1 cellular context compared by ENCODE assay signal in genomic region chr13:21696865-21697448, GRCh38.
TF ChIP-seq lines count a peak whose summit lies in the region.

No MANE protein-coding gene starts in this region.

TF ChIP-seq in HepG2, 621 proteins besides CTCF, POLR2A, EP300 and RAD21 (continued from another document and continues in another):
- TF ChIP-seq ARID5B (CRISPR knock-in tag; IDR thresholded peaks at IDR 0.05) (peak; percentile 90), SYNCRIP (IDR thresholded peaks at IDR 0.05; ENCODE audit: insufficient read depth, low read depth, low read length) (no peak), ZBTB43 (CRISPR knock-in tag; conservative IDR thresholded peaks at IDR 0.05) (no peak), GATA4 (IDR thresholded peaks at IDR 0.05; ENCODE audit: borderline replicate concordance, low read depth) (no peak), ERF (CRISPR knock-in tag; IDR thresholded peaks at IDR 0.05) (no peak), ZNF770 (CRISPR knock-in tag; IDR thresholded peaks at IDR 0.05) (peak; percentile 74), ZBTB39 (CRISPR knock-in tag; IDR thresholded peaks at IDR 0.05) (no peak), MAFG (CRISPR knock-in tag; IDR thresholded peaks at IDR 0.05) (peak; percentile 85), ZNF788 (CRISPR knock-in tag; IDR thresholded peaks at IDR 0.05; ENCODE audit: borderline replicate concordance) (0 out of 2 replicates have a peak, but pooled peaks have one; percentile 23), ZNF451 (CRISPR knock-in tag; IDR thresholded peaks at IDR 0.05) (no peak), ZNF296 (CRISPR knock-in tag; conservative IDR thresholded peaks at IDR 0.05) (no peak), KLF16 (CRISPR knock-in tag; IDR thresholded peaks at IDR 0.05) (peak in 1 of 2 experiments; percentile 35; a peak in 1 of 4 replicates), ZNF12 (CRISPR knock-in tag; IDR thresholded peaks at IDR 0.05) (peak; percentile 58; the same call in 1 of the 2 replicates), ZNF703 (CRISPR knock-in tag; IDR thresholded peaks at IDR 0.05; ENCODE audit: borderline replicate concordance) (no peak), RARA (CRISPR knock-in tag; IDR thresholded peaks at IDR 0.05) (peak; percentile 52), SP1 (IDR thresholded peaks at IDR 0.05) (no peak), SP1 (CRISPR knock-in tag; IDR thresholded peaks at IDR 0.05) (no peak), ZNF224 (CRISPR knock-in tag; IDR thresholded peaks at IDR 0.05) (no peak), SMAD3 (CRISPR knock-in tag; IDR thresholded peaks at IDR 0.05) (no peak), RELA (CRISPR knock-in tag; IDR thresholded peaks at IDR 0.05) (no peak), SOX6 (IDR thresholded peaks at IDR 0.05) (no peak), SOX6 (CRISPR knock-in tag; IDR thresholded peaks at IDR 0.05) (peak; percentile 93), TCF7L2 (IDR thresholded peaks at IDR 0.05; ENCODE audit: low read depth, low read length) (no peak), TIGD3 (CRISPR knock-in tag; IDR thresholded peaks at IDR 0.05; ENCODE audit: borderline replicate concordance) (no peak), ZSCAN22 (CRISPR knock-in tag; IDR thresholded peaks at IDR 0.05) (no peak), ZNF704 (CRISPR knock-in tag; IDR thresholded peaks at IDR 0.05; ENCODE audit: borderline replicate concordance) (no peak), MBNL3 (CRISPR knock-in tag; conservative IDR thresholded peaks at IDR 0.05) (no peak), KAT2B (IDR thresholded peaks at IDR 0.05; ENCODE audit: borderline replicate concordance, low read depth, low read length) (no peak), ZNF260 (CRISPR knock-in tag; IDR thresholded peaks at IDR 0.05; ENCODE audit: borderline replicate concordance, low read depth) (no peak), NFYC (CRISPR knock-in tag; IDR thresholded peaks at IDR 0.05) (no peak), ZNF235 (CRISPR knock-in tag; IDR thresholded peaks at IDR 0.05; ENCODE audit: borderline replicate concordance) (no peak), MED1 (CRISPR knock-in tag; IDR thresholded peaks at IDR 0.05) (0 out of 2 replicates have a peak, but pooled peaks have one; percentile 31), ATF4 (CRISPR knock-in tag; IDR thresholded peaks at IDR 0.05) (peak in 1 of 2 experiments; percentile 52; a peak in 1 of 4 replicates), ZBTB10 (CRISPR knock-in tag; IDR thresholded peaks at IDR 0.05; ENCODE audit: borderline replicate concordance) (no peak), NCOR1 (IDR thresholded peaks at IDR 0.05; ENCODE audit: borderline replicate concordance, low read length) (peak; percentile 27; the same call in 1 of the 2 replicates), FOXJ3 (CRISPR knock-in tag; IDR thresholded peaks at IDR 0.05; ENCODE audit: borderline replicate concordance) (peak; percentile 23; the same call in 1 of the 2 replicates), NCOA2 (CRISPR knock-in tag; IDR thresholded peaks at IDR 0.05) (peak; percentile 53), IKZF5 (CRISPR knock-in tag; IDR thresholded peaks at IDR 0.05) (no peak), FUBP1 (CRISPR knock-in tag; IDR thresholded peaks at IDR 0.05; ENCODE audit: borderline replicate concordance) (no peak), HNRNPUL1 (IDR thresholded peaks at IDR 0.05; ENCODE audit: low read depth, low read length) (no peak), TBX2 (CRISPR knock-in tag; IDR thresholded peaks at IDR 0.05; ENCODE audit: borderline replicate concordance) (no peak), IRF1 (CRISPR knock-in tag; IDR thresholded peaks at IDR 0.05; ENCODE audit: low read depth) (no peak)
